In the genomic region with DNA sequence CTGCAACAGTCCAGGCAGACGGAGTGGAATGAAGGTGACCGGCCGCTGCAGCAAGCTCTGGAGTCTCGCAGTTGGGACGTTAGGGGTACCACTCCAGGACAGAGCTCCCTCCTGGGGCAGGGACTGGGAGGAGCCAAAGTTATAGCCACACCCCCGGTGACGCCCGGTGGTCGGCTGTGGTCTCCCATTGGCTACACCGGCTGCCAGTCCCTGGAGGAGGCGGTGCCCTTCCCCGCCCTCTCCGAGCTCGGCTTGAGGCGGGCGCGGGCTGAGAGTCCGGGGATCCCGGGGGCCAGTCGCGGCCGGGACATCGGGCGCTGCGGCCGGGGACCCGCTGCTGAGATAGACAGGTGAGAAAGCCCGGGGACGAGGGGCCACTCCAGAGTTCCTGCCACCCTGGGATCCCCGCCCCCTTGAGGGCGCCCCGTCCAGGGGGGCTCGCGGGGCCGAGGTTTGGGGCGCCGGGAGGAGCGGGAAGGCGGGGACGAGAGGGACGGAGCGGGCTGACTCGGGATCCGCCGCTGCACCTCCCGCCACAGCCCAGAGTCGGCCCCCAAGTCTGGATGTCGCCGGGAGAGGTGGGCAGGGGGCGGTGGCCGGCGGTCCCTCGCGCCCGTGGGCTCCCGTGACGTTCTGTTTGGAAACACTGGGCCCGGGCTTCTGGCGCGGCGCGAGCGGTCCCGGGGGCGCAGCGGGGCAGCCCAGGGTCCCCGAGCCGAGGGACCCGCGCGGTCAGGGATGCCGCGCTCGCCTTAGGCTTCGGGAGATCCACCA, we compare ENCODE assay signal across 8 cellular contexts. TPM values are rescaled to one million over a fixed set of nuclear protein-coding genes. Genes with fewer than 3 reads are reported as not detected.
DNase-seq lines count a peak whose midpoint lies in the region; ATAC-seq and TF ChIP-seq lines count a peak whose summit lies in the region.

A gene (plus strand): TSS at position 231 of the 774 bp plus-strand sequence. CDS start 7,414 bp downstream, outside the sequence.

- no peak within 1 kb of the TSS for H2BK120ac ChIP-seq in neuronal stem cell (ENCODE audit: low read depth, low read length)

- H3K9me3 ChIP-seq in SJCRH30 (replicated peaks), result 0 out of 2 replicates have a peak, but pooled peaks cover 4% of the 10 kb centered on the region
- H3K9me3 ChIP-seq in neuronal stem cell (replicated peaks in 1 of 2; ENCODE audit: control insufficient read depth in 2 of 2, insufficient read depth in 1 of 2, low read depth in 1 of 2, low read length in 2 of 2), result peaks cover 0 to 15% of the 10 kb centered on the region in 2 donors
- H3K9me3 ChIP-seq in stomach smooth muscle (ENCODE audit: control insufficient read depth in 2 of 2, low read length in 2 of 2), result no peaks in the 10 kb centered on the region

- peak within 1 kb of the TSS; percentile 89 for H3K18ac ChIP-seq in neuronal stem cell (ENCODE audit: low read length)

- H2BK15ac ChIP-seq in neuronal stem cell (ENCODE audit: low read length), result peak within 1 kb of the TSS; percentile 49

- no peak for TF ChIP-seq CTCF in GM23338 (conservative IDR thresholded peaks at IDR 0.05; ENCODE audit: low read depth in 2 of 2)

- no peak within 1 kb of the TSS for H4K91ac ChIP-seq in neuronal stem cell (ENCODE audit: low read depth, low read length, poor library complexity)

- H3K4me1 ChIP-seq in GM23338 (ENCODE audit: insufficient read depth) (0 out of 2 replicates have a peak, but pooled peaks cover 6% of the 10 kb centered on the region), SJCRH30 (peaks cover 11% of the 10 kb centered on the region; the same call in 1 of the 2 replicates), neuronal stem cell (ENCODE audit: control insufficient read depth in 2 of 2, insufficient read depth in 1 of 2, low read depth in 1 of 2, low read length in 2 of 2) (peaks cover 0 to 6% of the 10 kb centered on the region in 2 donors), stomach smooth muscle (ENCODE audit: control insufficient read depth, insufficient read depth, low read length) (peaks cover 7% of the 10 kb centered on the region)

- peak; percentile 89 for DNase-seq in DMS53 treated with DMSO at 0.1 percent for 48 hours (lab: John Stamatoyannopoulos, UW; ENCODE audit: unreplicated experiment)
- DNase-seq in GM23338 (ENCODE audit: low spot score), result peak; percentile 95
- DNase-seq in LHCN-M2 (ENCODE audit: low read depth), result peak; percentile 76
- DNase-seq in SJCRH30, result peak; percentile 95 to 97
- DNase-seq in activated naive CD4-positive, alpha-beta T cell treated with anti-CD3 and anti-CD28 coated beads for 36 hours, result peak; percentile 92
- DNase-seq in germinal center (ENCODE audit: low spot score), result peak; percentile 97
- DNase-seq in neuronal stem cell (ENCODE audit: low spot score), result peak; percentile 90

- no peaks in the 10 kb centered on the region for H3F3A ChIP-seq in GM23338 (replicated peaks; ENCODE audit: low read depth)

- intact Hi-C loops in activated naive CD4-positive, alpha-beta T cell treated with anti-CD3 and anti-CD28 coated beads for 36 hours (cut with micrococcal nuclease), result loop anchor here (1.0 to 5.0 kb wide), 4 partner anchors 41 to 724 kb away; a partner anchor contains a TSS

- H3K4me2 ChIP-seq in GM23338 (peak within 1 kb of the TSS; percentile 92), neuronal stem cell (ENCODE audit: insufficient read depth, low read length, poor library complexity, severe bottlenecking) (peak within 1 kb of the TSS; percentile 86)

- H2BK12ac ChIP-seq in neuronal stem cell (ENCODE audit: low read length), result no peak within 1 kb of the TSS

- H3K4me3 Mint-ChIP-seq in GM23338, result peak within 1 kb of the TSS; percentile 79
- peak within 1 kb of the TSS; percentile 79 for H3K4me3 Mint-ChIP-seq in activated naive CD4-positive, alpha-beta T cell treated with anti-CD3 and anti-CD28 coated beads for 36 hours

- no peaks in the 10 kb centered on the region for H3K36me3 ChIP-seq in GM23338 (ENCODE audit: insufficient read depth)
- H3K36me3 ChIP-seq in SJCRH30, result no peaks in the 10 kb centered on the region
- no peaks in the 10 kb centered on the region for H3K36me3 ChIP-seq in neuronal stem cell (replicated peaks in 1 of 2; ENCODE audit: control insufficient read depth in 2 of 2, insufficient read depth in 2 of 2, low read length in 2 of 2)
- no peaks in the 10 kb centered on the region for H3K36me3 ChIP-seq in stomach smooth muscle (ENCODE audit: control insufficient read depth in 2 of 2, insufficient read depth in 2 of 2, low read length in 2 of 2)

- H3K79me1 ChIP-seq in neuronal stem cell (ENCODE audit: low read depth, low read length), result no peaks in the 10 kb centered on the region

- no peak within 1 kb of the TSS for H3K4ac ChIP-seq in neuronal stem cell (ENCODE audit: low read length)

- no peaks in the 10 kb centered on the region for H3K9me2 ChIP-seq in GM23338 (ENCODE audit: insufficient read depth)

- peaks cover 3% of the 10 kb centered on the region; the same call in 2 of the 3 replicates for H3K36me3 Mint-ChIP-seq in GM23338 (ENCODE audit: low read depth)
- no peaks in the 10 kb centered on the region for H3K36me3 Mint-ChIP-seq in activated naive CD4-positive, alpha-beta T cell treated with anti-CD3 and anti-CD28 coated beads for 36 hours (ENCODE audit: low read depth)

- peak within 1 kb of the TSS; percentile 55 for H3K23ac ChIP-seq in neuronal stem cell (ENCODE audit: low read depth, low read length, poor library complexity)

- peaks cover 18% of the 10 kb centered on the region for H3K4me1 Mint-ChIP-seq in GM23338
- peaks cover 5% of the 10 kb centered on the region for H3K4me1 Mint-ChIP-seq in activated naive CD4-positive, alpha-beta T cell treated with anti-CD3 and anti-CD28 coated beads for 36 hours (ENCODE audit: low read depth)

- H2AK5ac ChIP-seq in neuronal stem cell (ENCODE audit: low read depth, low read length), result no peak within 1 kb of the TSS

- peak within 1 kb of the TSS; percentile 97 for H2AFZ ChIP-seq in GM23338
- H2AFZ ChIP-seq in neuronal stem cell (ENCODE audit: low read length), result peak within 1 kb of the TSS; percentile 98

- CTCF ChIA-PET in activated naive CD4-positive, alpha-beta T cell treated with anti-CD3 and anti-CD28 coated beads for 36 hours (lab: Charles Lee), result interaction anchor here (0.7 to 1.3 kb wide), 10 partner anchors 24 to 212 kb away, joined by 3 to 5 read pairs (median 4); no protein-coding TSS in a partner anchor

- H3K9ac ChIP-seq in neuronal stem cell (ENCODE audit: low read depth, low read length, poor library complexity) (peak within 1 kb of the TSS; percentile 90), stomach smooth muscle (ENCODE audit: low read length in 2 of 2) (peak within 1 kb of the TSS; percentile 69 to 72)

- H3K14ac ChIP-seq in neuronal stem cell (ENCODE audit: low read length), result peak within 1 kb of the TSS; percentile 21

- peaks cover 16% of the 10 kb centered on the region for H3K27me3 ChIP-seq in GM23338 (ENCODE audit: insufficient read depth)
- H3K27me3 ChIP-seq in SJCRH30, result no peaks in the 10 kb centered on the region
- peaks cover 2 to 31% (median 7%) of the 10 kb centered on the region in 3 experiments for H3K27me3 ChIP-seq in neuronal stem cell (ENCODE audit: control insufficient read depth in 3 of 3, insufficient read depth in 3 of 3, low read depth in 1 of 3, low read length in 3 of 3)
- H3K27me3 ChIP-seq in stomach smooth muscle (ENCODE audit: control insufficient read depth in 1 of 2, insufficient read depth in 2 of 2, low read length in 2 of 2), result peaks cover 0 to 6% of the 10 kb centered on the region in 2 donors

- no peak within 1 kb of the TSS for H4K8ac ChIP-seq in neuronal stem cell (ENCODE audit: low read depth, low read length)

- peak; percentile 98 for ATAC-seq in GM23338

- H3K27ac Mint-ChIP-seq in GM23338, result no peak within 1 kb of the TSS
- H3K27ac Mint-ChIP-seq in activated naive CD4-positive, alpha-beta T cell treated with anti-CD3 and anti-CD28 coated beads for 36 hours, result no peak within 1 kb of the TSS

- peaks cover 18% of the 10 kb centered on the region for H3K27me3 Mint-ChIP-seq in GM23338 (ENCODE audit: insufficient read depth, low read depth, poor library complexity)
- H3K27me3 Mint-ChIP-seq in activated naive CD4-positive, alpha-beta T cell treated with anti-CD3 and anti-CD28 coated beads for 36 hours (ENCODE audit: low read depth), result peaks cover 19% of the 10 kb centered on the region

- H2BK5ac ChIP-seq in neuronal stem cell (ENCODE audit: low read length), result no peak within 1 kb of the TSS

- H3K9me3 Mint-ChIP-seq in GM23338, result peaks cover 7% of the 10 kb centered on the region; the same call in 2 of the 3 replicates
- H3K9me3 Mint-ChIP-seq in activated naive CD4-positive, alpha-beta T cell treated with anti-CD3 and anti-CD28 coated beads for 36 hours, result peaks cover 4% of the 10 kb centered on the region

- no peaks in the 10 kb centered on the region for H3K79me2 ChIP-seq in GM23338 (replicated peaks; ENCODE audit: insufficient read depth)

- H3K4me3 ChIP-seq in GM23338, result peak within 1 kb of the TSS; percentile 81
- H3K4me3 ChIP-seq in SJCRH30, result peak within 1 kb of the TSS; percentile 88
- H3K4me3 ChIP-seq in neuronal stem cell (ENCODE audit: low read length in 2 of 2), result peak within 1 kb of the TSS; percentile 52 to 87
- peak within 1 kb of the TSS; percentile 84 to 92 for H3K4me3 ChIP-seq in stomach smooth muscle (ENCODE audit: low read length in 2 of 2)

- no peaks in the 10 kb centered on the region for H4K20me1 ChIP-seq in GM23338 (replicated peaks; ENCODE audit: insufficient read depth)

- no peak within 1 kb of the TSS for H3K27ac ChIP-seq in GM23338 (ENCODE audit: low read depth)
- no peak within 1 kb of the TSS for H3K27ac ChIP-seq in SJCRH30
- H3K27ac ChIP-seq in neuronal stem cell (replicated peaks; ENCODE audit: low read length), result no peak within 1 kb of the TSS
- H3K27ac ChIP-seq in stomach smooth muscle (ENCODE audit: low read length), result peak within 1 kb of the TSS; percentile 46

- no CpG with 5 or more reads among the region's 75 CpGs for WGBS in neuronal stem cell (ENCODE audit: extremely low coverage in 2 of 2, insufficient read length in 2 of 2, insufficient replicate concordance in 1 of 2), 2 donors

TF ChIP-seq in GM23338, 12 proteins besides CTCF, POLR2A, EP300 and RAD21 (continues in another document):
- TF ChIP-seq CREB1 (CRISPR knock-in tag; IDR thresholded peaks at IDR 0.05; ENCODE audit: low read depth) (peak; percentile 86), NANOG (IDR thresholded peaks at IDR 0.05; ENCODE audit: borderline replicate concordance) (no peak)

RNA-seq across cellular contexts. Expression of the gene that starts here (rescaled TPM):
- 6.5 and 6.7 TPM in 2 replicates for total RNA-seq in GM23338 (2014; rRNA removed; shearing (Covaris generic))
- 4.9 and 5.4 TPM in 2 replicates for polyA plus RNA-seq in GM23338 (2016; fragmentation: Nextera tagmentation; extraction: Ambion mirVana)
- total RNA-seq in LHCN-M2 (2014; rRNA removed), result 1.1 and 2.8 TPM in 2 replicates
- polyA plus RNA-seq in LHCN-M2 (2012), result 0.26 TPM
- total RNA-seq in SJCRH30 (2014; rRNA removed; shearing (Covaris generic)), result 5.4 and 7.1 TPM in 2 replicates
- total RNA-seq in activated naive CD4-positive, alpha-beta T cell treated with anti-CD3 and anti-CD28 coated beads for 36 hours, result under 1 TPM; 0.64 to 0.72 TPM
- polyA plus RNA-seq in neuronal stem cell (2013, experiment 1 of 2), result 4.3 TPM
- 3.9 TPM for polyA plus RNA-seq in neuronal stem cell (2013, experiment 2 of 2)

Comparison
In these comparisons a context has a peak if more than half of its experiments do, and no peak if none do; other contexts are left out.
1. Peak in DNase-seq in activated naive CD4-positive, alpha-beta T cell treated with anti-CD3 and anti-CD28 coated beads for 36 hours; RNA of the gene not detected or under 1 TPM.